ENCODE assay signal across 11 cellular contexts in the genomic region with DNA sequence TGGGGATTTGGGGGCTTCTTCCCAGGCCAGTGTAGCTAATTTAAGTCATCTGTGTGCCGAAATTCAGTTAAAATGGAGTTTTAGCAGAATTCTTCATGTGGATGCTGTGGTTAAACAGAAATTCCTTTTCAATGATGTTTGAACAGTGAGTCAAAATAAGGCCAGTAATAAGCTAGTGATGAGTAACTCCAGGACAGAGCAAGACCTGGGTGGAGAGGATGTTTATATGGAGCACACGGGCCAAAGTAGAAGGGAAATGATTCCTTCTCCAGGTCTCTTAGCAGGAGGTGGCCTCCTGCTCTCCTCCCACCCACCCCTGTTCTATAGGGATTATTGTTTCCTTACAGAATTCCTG.
DNase-seq lines count a peak whose midpoint lies in the region; TF ChIP-seq lines count a peak whose summit lies in the region.
"Had no signal": no experiment of that assay in that cellular context is flagged by ENCODE, and none has a peak within 500 bp of the region (broad histone marks: within the 10 kb centered on the region; RNA-seq: fewer than 3 reads in every experiment).

No MANE protein-coding gene starts in this region.

- DNase-seq in AG08395 (ENCODE audit: low spot score) (peak; percentile 87), NCI-H226 (peak; percentile 95), epidermal melanocyte (ENCODE audit: insufficient read length, low spot score) (peak; percentile 67), D341Med (ENCODE audit: low spot score) (no peak), NCI-H2107 (lab: John Stamatoyannopoulos, UW) (no peak), posterior cingulate gyrus (no peak)
- no peak for DNase-seq in stimulated activated naive CD4-positive, alpha-beta T cell (lab: John Stamatoyannopoulos, UW)
- DNase-seq: hippocampal formation, NCI-H1930 had no signal

- H3K9me3 Mint-ChIP-seq in nephron, result no peaks in the 10 kb centered on the region
- H3K9me3 Mint-ChIP-seq: stimulated activated naive CD8-positive, alpha-beta T cell treated with anti-CD3 and anti-CD28 coated beads, Interleukin-15, Interleukin-2, amounts not matched to agents 100 ng/mL and 50 ng/mL, for 24 hours had no signal

- H3K4me3 Mint-ChIP-seq in nephron, result no peak overlapping the region
- H3K4me3 Mint-ChIP-seq: stimulated activated naive CD8-positive, alpha-beta T cell treated with anti-CD3 and anti-CD28 coated beads, Interleukin-15, Interleukin-2, amounts not matched to agents 100 ng/mL and 50 ng/mL, for 24 hours had no signal

- H3K4me1 Mint-ChIP-seq in nephron, result peaks cover 31% of the 10 kb centered on the region

- intact Hi-C loops in posterior cingulate gyrus (cut with DNase I), result no loop called here

- H3K27ac Mint-ChIP-seq in nephron, result peak overlapping the region in 2 of 3 experiments; percentile 57 to 85
- H3K27ac Mint-ChIP-seq: stimulated activated naive CD8-positive, alpha-beta T cell treated with anti-CD3 and anti-CD28 coated beads, Interleukin-15, Interleukin-2, amounts not matched to agents 100 ng/mL and 50 ng/mL, for 24 hours had no signal

- TF ChIP-seq CTCF in nephron (IDR thresholded peaks at IDR 0.05; ENCODE audit: unreplicated experiment in 3 of 3), result no peak

- no peaks in the 10 kb centered on the region for H3K36me3 Mint-ChIP-seq in nephron (ENCODE audit: low read depth)

- no peaks in the 10 kb centered on the region for H3K27me3 Mint-ChIP-seq in nephron (ENCODE audit: low read depth)

Comparison
In these comparisons a context has a peak if more than half of its experiments do, and no peak if none do; other contexts are left out.
1. DNase-seq: peak in AG08395 (single experiment), NCI-H226 (single experiment) and epidermal melanocyte (single experiment); none in D341Med (single experiment), stimulated activated naive CD4-positive, alpha-beta T cell (0 of 6), NCI-H2107 (single experiment) and posterior cingulate gyrus (0 of 10).